Comparison of ENCODE assay signal across 1 cellular context in the genomic region with DNA sequence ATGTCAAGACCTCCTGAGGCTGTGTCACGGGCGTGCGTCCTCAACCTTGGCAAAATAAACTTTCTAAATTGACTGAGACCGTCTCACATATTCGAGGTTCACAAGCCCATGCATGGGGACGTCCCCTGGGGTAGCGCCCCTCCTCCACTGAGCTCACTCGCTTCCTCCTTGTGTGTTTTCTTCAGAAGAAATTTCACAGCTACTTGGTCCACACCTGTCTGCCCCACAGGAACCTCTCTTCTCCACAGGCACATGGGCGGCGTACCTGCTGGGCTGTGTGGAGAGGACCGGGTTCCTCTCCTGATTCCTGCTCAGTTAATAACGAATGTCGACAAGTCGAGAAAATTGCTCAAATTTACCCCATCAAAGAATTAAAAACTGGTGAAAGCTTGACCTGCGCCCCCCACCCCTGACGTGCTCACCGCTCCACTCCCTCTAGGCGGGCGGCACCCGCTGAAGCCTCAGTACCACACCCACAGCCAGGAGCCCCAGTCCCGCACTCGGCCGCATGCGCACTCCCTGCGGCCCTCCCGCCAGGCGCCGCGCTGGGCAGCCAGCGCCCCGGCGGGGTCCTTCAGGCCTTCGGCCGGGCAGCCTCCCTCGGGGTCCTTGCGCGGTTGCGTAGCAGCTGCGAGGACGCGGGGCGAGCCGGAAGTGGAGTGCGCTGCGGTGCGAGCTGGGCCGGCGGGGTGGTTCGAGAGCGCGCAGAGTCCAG.
TF ChIP-seq lines count a peak whose summit lies in the region.

TSS of gene RABL2A (plus strand) at position 651 of the 715 bp plus-strand sequence. CDS start 1,341 bp downstream, outside the sequence.

TF ChIP-seq in GM12878, 131 proteins besides CTCF, POLR2A, EP300 and RAD21 (continued from another document):
- peak; percentile 53; the same call in 1 of the 2 replicates for TF ChIP-seq ELK1 (IDR thresholded peaks at IDR 0.05; ENCODE audit: low read depth, low read length)
- TF ChIP-seq BHLHE40 (IDR thresholded peaks at IDR 0.05; ENCODE audit: borderline replicate concordance in 1 of 2, low read depth in 2 of 2, low read length in 1 of 2) = peak in 1 of 2 experiments; percentile 93; a peak in 2 of 4 replicates
- peak; percentile 99 for TF ChIP-seq NKRF (conservative IDR thresholded peaks at IDR 0.05)
- 0 out of 2 replicates have a peak, but pooled peaks have one; percentile 13 for TF ChIP-seq TAF1 (IDR thresholded peaks at IDR 0.05; ENCODE audit: borderline replicate concordance, low read depth, low read length)
- peak; percentile 64; the same call in 1 of the 2 replicates for TF ChIP-seq BACH1 (IDR thresholded peaks at IDR 0.05; ENCODE audit: borderline replicate concordance)
- TF ChIP-seq BMI1 (IDR thresholded peaks at IDR 0.05; ENCODE audit: borderline replicate concordance) = 0 out of 2 replicates have a peak, but pooled peaks have one; percentile 57
- TF ChIP-seq GATAD2B (conservative IDR thresholded peaks at IDR 0.05; ENCODE audit: low read depth) = peak; percentile 72
- TF ChIP-seq HCFC1 (IDR thresholded peaks at IDR 0.05; ENCODE audit: low read length) = peak; percentile 46; the same call in 1 of the 2 replicates
- TF ChIP-seq, protein P1, sequence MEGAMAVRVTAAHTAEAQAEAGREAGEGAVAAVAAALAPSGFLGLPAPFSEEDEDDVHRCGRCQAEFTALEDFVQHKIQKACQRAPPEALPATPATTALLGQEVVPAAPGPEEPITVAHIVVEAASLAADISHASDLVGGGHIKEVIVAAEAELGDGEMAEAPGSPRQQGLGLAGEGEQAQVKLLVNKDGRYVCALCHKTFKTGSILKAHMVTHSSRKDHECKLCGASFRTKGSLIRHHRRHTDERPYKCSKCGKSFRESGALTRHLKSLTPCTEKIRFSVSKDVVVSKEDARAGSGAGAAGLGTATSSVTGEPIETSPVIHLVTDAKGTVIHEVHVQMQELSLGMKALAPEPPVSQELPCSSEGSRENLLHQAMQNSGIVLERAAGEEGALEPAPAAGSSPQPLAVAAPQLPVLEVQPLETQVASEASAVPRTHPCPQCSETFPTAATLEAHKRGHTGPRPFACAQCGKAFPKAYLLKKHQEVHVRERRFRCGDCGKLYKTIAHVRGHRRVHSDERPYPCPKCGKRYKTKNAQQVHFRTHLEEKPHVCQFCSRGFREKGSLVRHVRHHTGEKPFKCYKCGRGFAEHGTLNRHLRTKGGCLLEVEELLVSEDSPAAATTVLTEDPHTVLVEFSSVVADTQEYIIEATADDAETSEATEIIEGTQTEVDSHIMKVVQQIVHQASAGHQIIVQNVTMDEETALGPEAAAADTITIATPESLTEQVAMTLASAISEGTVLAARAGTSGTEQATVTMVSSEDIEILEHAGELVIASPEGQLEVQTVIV (IDR thresholded peaks at IDR 0.05; ENCODE audit: borderline replicate concordance, partially characterized antibody) = peak; percentile 44
- peak; percentile 78; the same call in 1 of the 2 replicates for TF ChIP-seq NR2F1 (conservative IDR thresholded peaks at IDR 0.05)
- TF ChIP-seq MAX (IDR thresholded peaks at IDR 0.05; ENCODE audit: low read depth, low read length) = peak; percentile 78
- peak; percentile 49; the same call in 1 of the 2 replicates for TF ChIP-seq DPF2 (IDR thresholded peaks at IDR 0.05)
- peak; percentile 93 for TF ChIP-seq SIN3A (IDR thresholded peaks at IDR 0.05; ENCODE audit: low read depth, low read length)
- TF ChIP-seq MYC (IDR thresholded peaks at IDR 0.05; ENCODE audit: insufficient read depth, insufficient read length, insufficient replicate concordance, low read length, severe bottlenecking) = peak; percentile 72
- peak; percentile 61 for TF ChIP-seq RELA (IDR thresholded peaks at IDR 0.05; ENCODE audit: borderline replicate concordance, partially characterized antibody)
- TF ChIP-seq ZNF207 (IDR thresholded peaks at IDR 0.05; ENCODE audit: borderline replicate concordance) = 0 out of 2 replicates have a peak, but pooled peaks have one; percentile 31
- TF ChIP-seq MYB (IDR thresholded peaks at IDR 0.05; ENCODE audit: borderline replicate concordance, low read depth, low read length) = peak; percentile 89
- TF ChIP-seq SIX5 (IDR thresholded peaks at IDR 0.05; ENCODE audit: low read depth, low read length, severe bottlenecking) = peak; percentile 27
- 0 out of 2 replicates have a peak, but pooled peaks have one; percentile 41 for TF ChIP-seq RB1 (IDR thresholded peaks at IDR 0.05; ENCODE audit: borderline replicate concordance)
- peak; percentile 45 for TF ChIP-seq HDAC6 (IDR thresholded peaks at IDR 0.05; ENCODE audit: unreplicated experiment)
